In the genomic region with DNA sequence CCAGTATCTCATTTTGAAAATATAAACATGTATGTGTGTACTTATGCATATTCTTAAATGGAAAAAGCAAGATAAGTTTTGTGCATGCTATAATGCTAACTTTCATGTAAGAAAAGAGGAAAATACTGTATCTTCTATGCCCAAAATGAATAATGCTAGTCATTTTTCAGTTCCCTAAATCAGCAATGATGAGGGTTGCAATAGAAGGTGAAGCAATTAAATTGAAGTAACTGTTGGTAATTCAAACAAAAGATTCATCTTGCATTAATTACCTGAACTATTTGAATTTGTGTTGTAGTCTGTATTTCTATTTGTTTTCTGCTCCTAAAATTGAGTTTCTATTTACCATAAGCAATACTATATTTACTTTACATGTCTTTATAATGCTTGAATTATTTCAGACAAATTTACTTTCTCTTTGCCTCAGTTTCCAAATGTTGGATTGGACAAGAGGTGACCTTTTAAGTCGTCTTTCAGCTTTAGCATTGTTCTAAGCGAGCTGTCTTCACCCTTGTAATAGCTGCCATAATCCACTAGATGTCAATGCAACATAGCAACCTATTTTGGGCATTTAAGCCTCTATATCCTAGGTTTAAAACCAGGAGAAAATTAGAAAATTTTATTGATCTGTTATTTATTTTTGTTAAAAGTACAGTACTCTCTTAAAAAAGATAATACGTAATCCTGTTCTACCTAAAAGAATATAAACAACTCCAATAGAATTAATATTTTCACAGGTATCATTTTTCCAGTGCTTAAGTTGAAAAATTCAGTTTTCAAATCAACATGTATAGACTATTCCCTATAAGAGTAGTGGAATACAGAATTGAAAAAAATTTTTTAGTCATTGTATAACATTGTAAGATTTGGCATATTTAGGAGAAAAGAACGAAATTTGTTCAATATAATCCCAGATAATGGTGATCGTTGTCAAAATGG, we compare ENCODE assay signal across 9 cellular contexts. TPM values are rescaled to one million over a fixed set of nuclear protein-coding genes. Genes with fewer than 3 reads are reported as not detected.
A peak's percentile ranks its signal among the peaks of the same experiment; 100 is the strongest.
DNase-seq lines count a peak whose midpoint lies in the region; ATAC-seq and TF ChIP-seq lines count a peak whose summit lies in the region.
"Had no signal": no experiment of that assay in that cellular context is flagged by ENCODE, and none has a peak within 500 bp of the region (broad histone marks: within the 10 kb centered on the region; RNA-seq: fewer than 3 reads in every experiment).

No MANE protein-coding gene starts in this region.

- no TSS peak for BruUV-seq in A673 (replicated peaks; lab: Mats Ljungman, UMichigan)

- H3K9me3 ChIP-seq in A673 (ENCODE audit: low read depth, low read length, poor library complexity, severe bottlenecking), result no peaks in the 10 kb centered on the region

- no peaks in the 10 kb centered on the region for H3K36me3 ChIP-seq in A673 (ENCODE audit: insufficient read depth, low read length, poor library complexity, severe bottlenecking)

- POLR2A ChIA-PET in A673 (lab: Charles Lee; ENCODE audit: low non-redundant PET), result no interaction called here

- DNase-seq in A673 (ENCODE audit: low spot score) (peak; percentile 56), Kasumi-1 (lab: John Stamatoyannopoulos, UW) (peak; percentile 69 to 80), fibroblast of peridontal ligament (ENCODE audit: extremely low read depth) (peak; percentile 85), omental fat pad (ENCODE audit: low spot score) (no peak), KG1 (lab: John Stamatoyannopoulos, UW) (no peak), islet precursor cell (no peak)

- CTCF ChIA-PET in A673 (lab: Charles Lee), result interaction anchor here (0.6 to 1.5 kb wide), 3 partner anchors 43 to 370 kb away, joined by 3 to 20 read pairs (median 4); no protein-coding TSS in a partner anchor

- peaks cover 4% of the 10 kb centered on the region for H3K27me3 ChIP-seq in A673 (replicated peaks; ENCODE audit: insufficient read depth, low read depth, low read length, poor library complexity)

- TF ChIP-seq CTCF in A673 (conservative IDR thresholded peaks at IDR 0.05; ENCODE audit: low read depth, low read length) (peak; percentile 82), GM12872 (IDR thresholded peaks at IDR 0.05; ENCODE audit: insufficient read depth, low read depth, low read length) (peak; percentile 82), omental fat pad (IDR thresholded peaks at IDR 0.05) (peak in 2 of 3 donors; percentile 25 to 84)

- H3K27ac ChIP-seq in A673 (ENCODE audit: low read depth, low read length, poor library complexity, severe bottlenecking), result no peak overlapping the region
- H3K27ac ChIP-seq: epithelial cell of prostate had no signal

- intact Hi-C loops in A673 (cut with micrococcal nuclease; ENCODE audit: unreplicated experiment), result loop anchor here (1.0 kb wide), 2 partner anchors 43 to 370 kb away; no protein-coding TSS in a partner anchor

- peak; percentile 87 for ATAC-seq in SK-N-SH treated with all-trans-retinoic acid at 6 μM for 48 hours
- no peak for ATAC-seq in omental fat pad (ENCODE audit: low FRiP score)

- H3K4me3 ChIP-seq in A673 (ENCODE audit: low read depth, low read length, poor library complexity, severe bottlenecking), result no peak overlapping the region

- H3K4me1 ChIP-seq in A673 (ENCODE audit: insufficient read depth, low read length, poor library complexity, severe bottlenecking), result no peaks in the 10 kb centered on the region

TF ChIP-seq in SK-N-SH treated with all-trans-retinoic acid at 6 μM for 48 hours, 23 proteins besides CTCF, POLR2A, EP300 and RAD21:
- TF ChIP-seq RARB (CRISPR knock-in tag; IDR thresholded peaks at IDR 0.05) (no peak), OSR1 (CRISPR knock-in tag; IDR thresholded peaks at IDR 0.05) (no peak)

RNA-seq across cellular contexts. Expression of gene IFNGR1, which starts 52.3 kb away (rescaled TPM):
- 18.4 and 19.3 TPM in 2 replicates for total RNA-seq in A673 (2021)
- total RNA-seq in omental fat pad, result 100 to 1,000 TPM; 104 to 261 (median 147) TPM

Comparison
In these comparisons a context has a peak if more than half of its experiments do, and no peak if none do; other contexts are left out.
1. DNase-seq: peak in A673 (single experiment), Kasumi-1 (2 of 2) and fibroblast of peridontal ligament (single experiment); none in omental fat pad (single experiment), KG1 (single experiment) and islet precursor cell (single experiment).
2. Peak in every context shown above with its lines, with median percentiles within 50 percentile points of each other: CTCF ChIP-seq.